ENCODE assay signal across 13 cellular contexts in genomic region chr3:31364711-31365110, GRCh38.
DNase-seq lines count a peak whose midpoint lies in the region; ATAC-seq and TF ChIP-seq lines count a peak whose summit lies in the region.
"Had no signal": no experiment of that assay in that cellular context is flagged by ENCODE, and none has a peak within 500 bp of the region (broad histone marks: within the 10 kb centered on the region; RNA-seq: fewer than 3 reads in every experiment).

No MANE protein-coding gene starts in this region.

- BruUV-seq in Caco-2 (replicated peaks; lab: Mats Ljungman, UMichigan): no TSS peak

- peak; percentile 29 for DNase-seq in Daoy (ENCODE audit: low read depth)
- peak; percentile 22 for DNase-seq in astrocyte of the cerebellum (ENCODE audit: low read depth)
- DNase-seq in iris pigment epithelial cell (ENCODE audit: low read depth): peak; percentile 84
- no peak for DNase-seq in HuH-7 (ENCODE audit: low spot score)
- no peak for DNase-seq in Caco-2
- DNase-seq in left ventricle myocardium superior: no peak
- no peak for DNase-seq in occipital lobe (lab: John Stamatoyannopoulos, UW)
- DNase-seq: CD8-positive, alpha-beta T cell; erythroblast; NCI-H1105; NCI-H524 treated with DMSO at 0.1 percent for 48 hours had no signal

- TF ChIP-seq CTCF in astrocyte of the cerebellum (IDR thresholded peaks at IDR 0.05; ENCODE audit: low read depth, low read length, missing control alignments) (peak; percentile 18), Caco-2 (IDR thresholded peaks at IDR 0.05; ENCODE audit: insufficient read depth in 1 of 2, low read depth in 1 of 2, low read length in 1 of 2, severe bottlenecking in 1 of 2, unreplicated experiment in 1 of 2) (no peak)

- H3K9me3 ChIP-seq in KOPT-K1 (ENCODE audit: insufficient read depth, low read length, poor library complexity, severe bottlenecking) (peaks cover 10% of the 10 kb centered on the region), Caco-2 (no peaks in the 10 kb centered on the region)
- H3K9me3 ChIP-seq: breast epithelium had no signal

- no peak for ATAC-seq in left ventricle myocardium superior
- ATAC-seq: CD8-positive, alpha-beta T cell had no signal

- H3K27me3 ChIP-seq in Caco-2 (replicated peaks; ENCODE audit: control insufficient read depth, insufficient read depth, low read length): no peaks in the 10 kb centered on the region
- H3K27me3 ChIP-seq: breast epithelium had no signal

- no peaks in the 10 kb centered on the region for H3K36me3 ChIP-seq in KOPT-K1 (ENCODE audit: insufficient read depth, low read length)
- H3K36me3 ChIP-seq in Caco-2 (ENCODE audit: control insufficient read depth, insufficient read depth, low read length): no peaks in the 10 kb centered on the region
- H3K36me3 ChIP-seq: breast epithelium had no signal

- peak overlapping the region; percentile 8 for H3K27ac ChIP-seq in KOPT-K1 (ENCODE audit: low read depth, low read length, poor library complexity, severe bottlenecking)
- H3K27ac ChIP-seq: breast epithelium had no signal

- no peak overlapping the region for H3K4me3 ChIP-seq in astrocyte of the cerebellum (ENCODE audit: low read depth, low read length)
- no peak overlapping the region for H3K4me3 ChIP-seq in Caco-2 (ENCODE audit: low read depth, low read length)
- H3K4me3 ChIP-seq: breast epithelium had no signal

- H3K4me1 ChIP-seq in Caco-2: peaks cover 25% of the 10 kb centered on the region
- H3K4me1 ChIP-seq: breast epithelium had no signal

- no peaks in the 10 kb centered on the region for H3K9me3 Mint-ChIP-seq in Caco-2 (ENCODE audit: unreplicated experiment)
- H3K9me3 Mint-ChIP-seq: CD8-positive, alpha-beta T cell had no signal

- POLR2A ChIA-PET in Caco-2 (lab: Charles Lee): no interaction called here

- no peaks in the 10 kb centered on the region for H3K36me3 Mint-ChIP-seq in Caco-2 (ENCODE audit: insufficient read depth, unreplicated experiment)
- H3K36me3 Mint-ChIP-seq: CD8-positive, alpha-beta T cell had no signal

- no peaks in the 10 kb centered on the region for H3K27me3 Mint-ChIP-seq in Caco-2 (ENCODE audit: insufficient read depth, unreplicated experiment)

- intact Hi-C loops in Caco-2 (cut with micrococcal nuclease; ENCODE audit: unreplicated experiment) (loop anchor here (5.0 kb wide), 1 partner anchor 83 kb away; no protein-coding TSS in a partner anchor), left ventricle myocardium superior (cut with micrococcal nuclease) (no loop called here)

- H3K27ac Mint-ChIP-seq in Caco-2 (ENCODE audit: unreplicated experiment): no peak overlapping the region
- H3K27ac Mint-ChIP-seq: CD8-positive, alpha-beta T cell had no signal

- H3K4me3 Mint-ChIP-seq in Caco-2 (ENCODE audit: unreplicated experiment): no peak overlapping the region
- H3K4me3 Mint-ChIP-seq: CD8-positive, alpha-beta T cell had no signal

- in situ Hi-C loops in astrocyte of the cerebellum (cut with HindIII; ENCODE audit: low sequenced_read_pairs): no loop called here

- CTCF ChIA-PET in Caco-2 (lab: Charles Lee): no interaction called here

- H3K4me1 Mint-ChIP-seq in Caco-2 (ENCODE audit: low read depth, unreplicated experiment): peaks cover 19% of the 10 kb centered on the region

Comparison
In these comparisons a context has a peak if more than half of its experiments do, and no peak if none do; other contexts are left out.
1. DNase-seq: peak in Daoy (single experiment), astrocyte of the cerebellum (single experiment) and iris pigment epithelial cell (single experiment); none in HuH-7 (single experiment), Caco-2 (0 of 2), left ventricle myocardium superior (single experiment) and occipital lobe (single experiment).